ENCODE assay signal across 11 cellular contexts in genomic region chr18:75205760-75206109, GRCh38. TPM values are rescaled to one million over a fixed set of nuclear protein-coding genes. Genes with fewer than 3 reads are reported as not detected.
A peak's percentile ranks its signal among the peaks of the same experiment; 100 is the strongest.
DNase-seq lines count a peak whose midpoint lies in the region; ATAC-seq and TF ChIP-seq lines count a peak whose summit lies in the region.
"Had no signal": no experiment of that assay in that cellular context is flagged by ENCODE, and none has a peak within 500 bp of the region (broad histone marks: within the 10 kb centered on the region; RNA-seq: fewer than 3 reads in every experiment).

No MANE protein-coding gene starts in this region.

- H3K27me3 Mint-ChIP-seq in MCF 10A (ENCODE audit: insufficient read depth, unreplicated experiment), result no peaks in the 10 kb centered on the region

- no peak overlapping the region for H3K27ac Mint-ChIP-seq in MCF 10A (ENCODE audit: low read depth, unreplicated experiment)

- no peak for ATAC-seq in GM19467 (IDR thresholded peaks at IDR 0.05; ENCODE audit: unreplicated experiment)
- ATAC-seq in HG02571 (IDR thresholded peaks at IDR 0.05; ENCODE audit: unreplicated experiment), result no peak
- ATAC-seq: left lung had no signal

- TF ChIP-seq POLR2A in transverse colon (IDR thresholded peaks at IDR 0.05), result no peak

- H3K9ac ChIP-seq in mammary epithelial cell (ENCODE audit: insufficient read depth, low read length) (no peak overlapping the region), adipocyte (ENCODE audit: low read length) (peak overlapping the region; percentile 81)

- peak overlapping the region; percentile 98 for H3K4me3 Mint-ChIP-seq in MCF 10A (ENCODE audit: unreplicated experiment)

- TF ChIP-seq CTCF in MCF 10A (IDR thresholded peaks at IDR 0.05; ENCODE audit: unreplicated experiment), result no peak
- no peak for TF ChIP-seq CTCF in mammary epithelial cell (conservative IDR thresholded peaks at IDR 0.05 in 1 of 2, IDR thresholded peaks at IDR 0.05 in 1 of 2; ENCODE audit: extremely low read depth in 1 of 2, insufficient read depth in 1 of 2, low read depth in 1 of 2, low read length in 2 of 2)
- no peak for TF ChIP-seq CTCF in transverse colon (IDR thresholded peaks at IDR 0.05)

- no peak overlapping the region for H2AFZ ChIP-seq in mammary epithelial cell (ENCODE audit: low read depth, low read length)

- no peaks in the 10 kb centered on the region for H3K27me3 ChIP-seq in mammary epithelial cell (ENCODE audit: insufficient read depth, low read length)
- no peaks in the 10 kb centered on the region for H3K27me3 ChIP-seq in adipocyte (replicated peaks; ENCODE audit: control insufficient read depth, insufficient read depth, low read length)
- no peaks in the 10 kb centered on the region for H3K27me3 ChIP-seq in transverse colon

- H3K4me1 ChIP-seq in mammary epithelial cell (ENCODE audit: insufficient read depth, low read length), result peaks cover 30% of the 10 kb centered on the region
- H3K4me1 ChIP-seq in adipocyte (ENCODE audit: control insufficient read depth, insufficient read depth, low read length), result peaks cover 66% of the 10 kb centered on the region
- H3K4me1 ChIP-seq in transverse colon, result peaks cover 4 to 61% (median 45%) of the 10 kb centered on the region in 4 donors

- H3K4me2 ChIP-seq in mammary epithelial cell (ENCODE audit: insufficient read depth, low read depth, low read length), result no peak overlapping the region

- CTCF ChIA-PET in MCF 10A (lab: Yijun Ruan, JAX), result interaction anchor here (0.6 kb wide), 1 partner anchor 275 kb away, joined by 3 read pairs; no protein-coding TSS in a partner anchor
- CTCF ChIA-PET in mammary epithelial cell (lab: Charles Lee; ENCODE audit: low non-redundant PET), result no interaction called here

- in situ Hi-C loops in mammary epithelial cell (cut with MboI; ENCODE audit: low sequenced_read_pairs in 2 of 2) (loop anchor here in 1 of 2 donors (25.0 kb wide), 1 partner anchor 282 kb away; no protein-coding TSS in a partner anchor), transverse colon (cut with MboI; ENCODE audit: low pct_ligation_motif_present in 1 of 4, low pct_unique_long_range_greater_than_20kb in 1 of 4, low sequenced_read_pairs in 3 of 4) (loop anchor here in 1 of 4 donors (25.0 kb wide), 1 partner anchor 718 kb away; the partner anchor contains the start of gene CNDP2)

- H3K4me1 Mint-ChIP-seq in MCF 10A (ENCODE audit: insufficient read depth, unreplicated experiment), result peaks cover 25% of the 10 kb centered on the region

- TF ChIP-seq EP300 in transverse colon (IDR thresholded peaks at IDR 0.05; ENCODE audit: low read depth), result no peak

- DNase-seq in MCF 10A (ENCODE audit: unreplicated experiment) (no peak), mammary epithelial cell (no peak), adipocyte (ENCODE audit: low read depth) (peak; percentile 58), medulla oblongata (ENCODE audit: extremely low spot score) (peak; percentile 12), transverse colon (no peak), SHP77 (lab: John Stamatoyannopoulos, UW) (no peak)
- DNase-seq: NCI-H1930 had no signal

- H3K27ac ChIP-seq in mammary epithelial cell (ENCODE audit: insufficient read depth, low read depth, low read length) (no peak overlapping the region), transverse colon (peak overlapping the region; percentile 97 to 100 (median 98))
- H3K27ac ChIP-seq: C4-2B, left lung had no signal

- H3K9me3 ChIP-seq in mammary epithelial cell (replicated peaks; ENCODE audit: insufficient read depth, low read length) (no peaks in the 10 kb centered on the region), adipocyte (ENCODE audit: control insufficient read depth, low read length) (no peaks in the 10 kb centered on the region), transverse colon (no peaks in the 10 kb centered on the region)
- H3K9me3 ChIP-seq: left lung had no signal

- peaks cover 14% of the 10 kb centered on the region for H3K36me3 Mint-ChIP-seq in MCF 10A (ENCODE audit: insufficient read depth, unreplicated experiment)

- H3K4me3 ChIP-seq in mammary epithelial cell (replicated peaks in 1 of 3; ENCODE audit: insufficient read depth in 1 of 3, low read depth in 2 of 3, low read length in 3 of 3), result no peak overlapping the region
- H3K4me3 ChIP-seq in adipocyte (ENCODE audit: low read length), result peak overlapping the region; percentile 93
- H3K4me3 ChIP-seq in transverse colon, result peak overlapping the region in 2 of 4 donors; percentile 40 to 58

- H3K36me3 ChIP-seq in mammary epithelial cell (ENCODE audit: insufficient read depth, low read length), result peaks cover 7% of the 10 kb centered on the region
- H3K36me3 ChIP-seq in adipocyte (ENCODE audit: control insufficient read depth, insufficient read depth, low read length, severe bottlenecking), result no peaks in the 10 kb centered on the region
- no peaks in the 10 kb centered on the region for H3K36me3 ChIP-seq in transverse colon

- POLR2A ChIA-PET in MCF 10A (lab: Yijun Ruan, JAX), result interaction anchor here (0.7 kb wide), 1 partner anchor 332 kb away, joined by 4 read pairs; no protein-coding TSS in a partner anchor

- H3K9me3 Mint-ChIP-seq in MCF 10A (ENCODE audit: unreplicated experiment), result no peaks in the 10 kb centered on the region

- H4K20me1 ChIP-seq in mammary epithelial cell (ENCODE audit: insufficient read depth, low read length), result no peaks in the 10 kb centered on the region

- dilution Hi-C loops in mammary epithelial cell (cut with HindIII; ENCODE audit: low sequenced_read_pairs), result no loop called here

- 83% methylated on average over 7 of the region's 9 CpGs for WGBS in mammary epithelial cell (ENCODE audit: low coverage, missing lambda C conversion rate)
- WGBS in transverse colon (ENCODE audit: low coverage in 1 of 2), 2 donors, result 67 to 68% methylated on average over 8 to 9 of the region's 9 CpGs

- intact Hi-C loops in MCF 10A (cut with micrococcal nuclease), result loop anchor here (5.0 kb wide), 1 partner anchor 522 kb away; no protein-coding TSS in a partner anchor
- intact Hi-C loops in mammary epithelial cell (cut with micrococcal nuclease), result no loop called here
- intact Hi-C loops in transverse colon (cut with DNase I; ENCODE audit: low total_unique reads), result loop anchor here (10.0 kb wide), 1 partner anchor 49 kb away; no protein-coding TSS in a partner anchor

- H3K79me2 ChIP-seq in mammary epithelial cell (ENCODE audit: insufficient read depth, low read length), result peaks cover 71% of the 10 kb centered on the region

- BruUV-seq in MCF 10A (replicated peaks; lab: Mats Ljungman, UMichigan), result no TSS peak
- no TSS peak for BruUV-seq in mammary epithelial cell (replicated peaks; lab: Mats Ljungman, UMichigan)

RNA-seq across cellular contexts. Expression of gene PTGR3, which starts 3.2 kb away (rescaled TPM):
- 19.8 and 20.6 TPM in 2 replicates for total RNA-seq in MCF 10A (2022)
- 10 to 100 TPM; 15.2 to 29.4 TPM for total RNA-seq in mammary epithelial cell
- polyA plus RNA-seq in mammary epithelial cell, result 31.3 TPM
- 27.9 TPM for polyA minus RNA-seq in mammary epithelial cell
- total RNA-seq in transverse colon, result 10 to 100 TPM; 10.1 to 45.9 (median 23.4) TPM

RNA-seq across cellular contexts. Expression of gene TSHZ1, which starts 4.9 kb away (rescaled TPM):
- 9.7 and 11.7 TPM in 2 replicates for total RNA-seq in MCF 10A (2022)
- 1 to 10 TPM; 4.7 to 8.1 TPM for total RNA-seq in mammary epithelial cell
- 2.0 TPM for polyA plus RNA-seq in mammary epithelial cell
- polyA minus RNA-seq in mammary epithelial cell, result 7.0 TPM
- 10 to 100 TPM; 16.3 to 34.8 (median 29.8) TPM for total RNA-seq in transverse colon

Comparison
In these comparisons a context has a peak if more than half of its experiments do, and no peak if none do; other contexts are left out.
1. DNase-seq: peak in adipocyte (single experiment) and medulla oblongata (single experiment); none in MCF 10A (single experiment), mammary epithelial cell (single experiment), transverse colon (single experiment) and SHP77 (0 of 2).